1 cellular context compared by ENCODE assay signal in genomic region chr19:53612762-53613526, GRCh38.
TF ChIP-seq lines count a peak whose summit lies in the region.

No MANE protein-coding gene starts in this region.

TF ChIP-seq in WTC11, 78 proteins besides CTCF, POLR2A, EP300 and RAD21 (continued from another document):
- TF ChIP-seq E2F4 (CRISPR knock-in tag; IDR thresholded peaks at IDR 0.05; ENCODE audit: borderline replicate concordance, low read depth), result no peak
- TF ChIP-seq USF1 (CRISPR knock-in tag; IDR thresholded peaks at IDR 0.05), result peak; percentile 18; the same call in 1 of the 2 replicates
- no peak for TF ChIP-seq E2F1 (CRISPR knock-in tag; IDR thresholded peaks at IDR 0.05)
- no peak for TF ChIP-seq ATF3 (CRISPR knock-in tag; conservative IDR thresholded peaks at IDR 0.05)
- TF ChIP-seq ZSCAN18 (CRISPR knock-in tag; IDR thresholded peaks at IDR 0.05), result no peak
- TF ChIP-seq NFATC4 (CRISPR knock-in tag; IDR thresholded peaks at IDR 0.05), result no peak
- no peak for TF ChIP-seq PRDM15 (CRISPR knock-in tag; IDR thresholded peaks at IDR 0.05)
- no peak for TF ChIP-seq ZMAT4 (CRISPR knock-in tag; IDR thresholded peaks at IDR 0.05)
- no peak for TF ChIP-seq ZNF281 (CRISPR knock-in tag; IDR thresholded peaks at IDR 0.05)
- no peak for TF ChIP-seq ZNF425 (CRISPR knock-in tag; conservative IDR thresholded peaks at IDR 0.05)
- no peak for TF ChIP-seq NFYB (CRISPR knock-in tag; conservative IDR thresholded peaks at IDR 0.05; ENCODE audit: low read depth)
- peak; percentile 71; the same call in 1 of the 2 replicates for TF ChIP-seq TEAD4 (CRISPR knock-in tag; IDR thresholded peaks at IDR 0.05)
- TF ChIP-seq FOXK1 (CRISPR knock-in tag; IDR thresholded peaks at IDR 0.05), result 0 out of 2 replicates have a peak, but pooled peaks have one; percentile 28
